13 cellular contexts compared by ENCODE assay signal in genomic region chr4:153434190-153434589, GRCh38. TPM values are rescaled to one million over a fixed set of nuclear protein-coding genes. Genes with fewer than 3 reads are reported as not detected.
DNase-seq lines count a peak whose midpoint lies in the region; ATAC-seq, FAIRE-seq and TF ChIP-seq lines count a peak whose summit lies in the region.
"Had no signal": no experiment of that assay in that cellular context is flagged by ENCODE, and none has a peak within 500 bp of the region (broad histone marks: within the 10 kb centered on the region; RNA-seq: fewer than 3 reads in every experiment).

No MANE protein-coding gene starts in this region.

- FAIRE-seq in pancreas (lab: Jason Lieb, UNC) = no peak
- FAIRE-seq: endometrium had no signal

- no peaks in the 10 kb centered on the region for H3K79me2 ChIP-seq in SU-DHL-6 (ENCODE audit: insufficient read depth, low read length)

- H3K4me1 ChIP-seq in BLaER1 (peaks cover 100% of the 10 kb centered on the region), pancreas (peaks cover 0 to 10% (median 0%) of the 10 kb centered on the region in 3 donors)
- peaks cover 51% of the 10 kb centered on the region for H3K4me1 ChIP-seq in CD8-positive, alpha-beta T cell (ENCODE audit: insufficient read depth, low read length)

- TF ChIP-seq CTCF in CD8-positive, alpha-beta T cell (IDR thresholded peaks at IDR 0.05) = no peak
- TF ChIP-seq CTCF in SU-DHL-6 (IDR thresholded peaks at IDR 0.05; ENCODE audit: insufficient read depth, low read length, poor library complexity, severe bottlenecking) = no peak
- no peak for TF ChIP-seq CTCF in pancreas (IDR thresholded peaks at IDR 0.05)

- CTCF ChIA-PET in CD8-positive, alpha-beta T cell (lab: Charles Lee) = interaction anchor here (0.7 to 2.2 kb wide), 8 partner anchors 7 to 143 kb away, joined by 3 to 38 read pairs (median 5); no protein-coding TSS in a partner anchor

- H3K27me3 ChIP-seq in BLaER1 (no peaks in the 10 kb centered on the region), SU-DHL-6 (ENCODE audit: low read length) (no peaks in the 10 kb centered on the region), pancreas (no peaks in the 10 kb centered on the region)
- H3K27me3 ChIP-seq in CD8-positive, alpha-beta T cell (ENCODE audit: insufficient read depth, low read length) = no peaks in the 10 kb centered on the region

- H3K9ac ChIP-seq in BLaER1 (0 out of 2 replicates have a peak overlapping the region, but pooled peaks have one; percentile 47), SU-DHL-6 (ENCODE audit: low read length) (peak overlapping the region; percentile 55)

- H3F3A ChIP-seq in SU-DHL-6 (ENCODE audit: insufficient read depth) = peaks cover 69% of the 10 kb centered on the region

- no peak overlapping the region; the same call in 1 of the 2 replicates for H3K27ac ChIP-seq in BLaER1
- H3K27ac ChIP-seq in CD8-positive, alpha-beta T cell (ENCODE audit: low read depth, low read length) = no peak overlapping the region
- H3K27ac ChIP-seq in SU-DHL-6 (ENCODE audit: low read depth, low read length) = peak overlapping the region; percentile 96
- H3K27ac ChIP-seq in pancreas = no peak overlapping the region

- H3K4me1 Mint-ChIP-seq in CD8-positive, alpha-beta T cell (ENCODE audit: low read depth) = peaks cover 72% of the 10 kb centered on the region
- H3K4me1 Mint-ChIP-seq in effector memory CD8-positive, alpha-beta T cell (ENCODE audit: low read depth in 2 of 2) = peaks cover 25 to 28% of the 10 kb centered on the region in 2 donors

- POLR2A ChIA-PET in CD8-positive, alpha-beta T cell (lab: Charles Lee) = interaction anchor here (2.0 to 3.2 kb wide), 2 partner anchors 32 to 140 kb away, joined by 8 to 13 read pairs; partner anchors contain the start of gene TMEM131L

- no peaks in the 10 kb centered on the region for H3K9me3 Mint-ChIP-seq in CD8-positive, alpha-beta T cell
- peaks cover 0 to 6% of the 10 kb centered on the region in 2 donors for H3K9me3 Mint-ChIP-seq in effector memory CD8-positive, alpha-beta T cell

- H3K4me2 ChIP-seq in BLaER1 (peak overlapping the region; percentile 98), SU-DHL-6 (ENCODE audit: low read depth, low read length, poor library complexity, severe bottlenecking) (peak overlapping the region; percentile 85)

- WGBS in pancreas, 2 donors = 44 to 69% methylated on average over 2 of the region's 2 CpGs

- H4K20me1 ChIP-seq in BLaER1 = no peaks in the 10 kb centered on the region
- H4K20me1 ChIP-seq in SU-DHL-6 (ENCODE audit: low read depth, low read length) = no peaks in the 10 kb centered on the region

- H3K9me2 ChIP-seq in SU-DHL-6 (replicated peaks; ENCODE audit: insufficient read depth, low read length) = no peaks in the 10 kb centered on the region

- no peaks in the 10 kb centered on the region for H3K27me3 Mint-ChIP-seq in CD8-positive, alpha-beta T cell (ENCODE audit: low read depth)
- H3K27me3 Mint-ChIP-seq in effector memory CD8-positive, alpha-beta T cell = no peaks in the 10 kb centered on the region

- no peak for ATAC-seq in CD8-positive, alpha-beta T cell
- ATAC-seq in effector memory CD8-positive, alpha-beta T cell (replicated peaks) = no peak
- no peak for ATAC-seq in GM18873 (IDR thresholded peaks at IDR 0.05; ENCODE audit: low FRiP score, unreplicated experiment)
- ATAC-seq in HG03135 (IDR thresholded peaks at IDR 0.05; ENCODE audit: unreplicated experiment) = no peak
- no peak for ATAC-seq in pancreas

- no peak overlapping the region for H2AFZ ChIP-seq in SU-DHL-6 (ENCODE audit: low read depth, low read length, severe bottlenecking)

- H3K4me3 ChIP-seq in BLaER1 = no peak overlapping the region; the same call in 1 of the 2 replicates
- H3K4me3 ChIP-seq in CD8-positive, alpha-beta T cell (ENCODE audit: low read depth, low read length) = no peak overlapping the region
- no peak overlapping the region for H3K4me3 ChIP-seq in SU-DHL-6 (ENCODE audit: insufficient read depth, low read length, poor library complexity, severe bottlenecking)
- H3K4me3 ChIP-seq in pancreas = no peak overlapping the region

- intact Hi-C loops in CD8-positive, alpha-beta T cell (cut with DNase I, micrococcal nuclease) = loop anchor here in 1 of 2 experiments (5.0 kb wide), 1 partner anchor 33 kb away; the partner anchor contains the start of gene TMEM131L
- intact Hi-C loops in pancreas (cut with DNase I) = loop anchor here in 1 of 3 donors (5.0 kb wide), 1 partner anchor 143 kb away; no protein-coding TSS in a partner anchor

- H3K9me3 ChIP-seq in BLaER1 (no peaks in the 10 kb centered on the region), SU-DHL-6 (ENCODE audit: insufficient read depth, low read length) (no peaks in the 10 kb centered on the region), pancreas (no peaks in the 10 kb centered on the region)
- H3K9me3 ChIP-seq in CD8-positive, alpha-beta T cell (ENCODE audit: low read length) = no peaks in the 10 kb centered on the region
- H3K9me3 ChIP-seq: thoracic aorta had no signal

- H3K27ac Mint-ChIP-seq in CD8-positive, alpha-beta T cell = peak overlapping the region; percentile 73
- H3K27ac Mint-ChIP-seq in effector memory CD8-positive, alpha-beta T cell = peak overlapping the region in 1 of 2 donors; percentile 89

- H3K36me3 Mint-ChIP-seq in CD8-positive, alpha-beta T cell = no peaks in the 10 kb centered on the region
- peaks cover 2% of the 10 kb centered on the region for H3K36me3 Mint-ChIP-seq in effector memory CD8-positive, alpha-beta T cell (ENCODE audit: insufficient read depth)

- no peak for DNase-seq in CD8-positive, alpha-beta T cell
- no peak for DNase-seq in effector memory CD8-positive, alpha-beta T cell
- no peak for DNase-seq in pancreas
- no peak for DNase-seq in D341Med (ENCODE audit: low spot score)
- DNase-seq: DMS53; KG1; stimulated activated CD4-positive, alpha-beta T cell treated with anti-CD3 and anti-CD28 coated beads, Interleukin-2, amount 100 ng/mL, for 48 hours had no signal

- peak overlapping the region; percentile 77 for H3K4me3 Mint-ChIP-seq in CD8-positive, alpha-beta T cell
- H3K4me3 Mint-ChIP-seq in effector memory CD8-positive, alpha-beta T cell = peak overlapping the region; percentile 86 to 94

- H3K36me3 ChIP-seq in BLaER1 (no peaks in the 10 kb centered on the region), SU-DHL-6 (ENCODE audit: low read length) (no peaks in the 10 kb centered on the region), pancreas (no peaks in the 10 kb centered on the region)
- H3K36me3 ChIP-seq in CD8-positive, alpha-beta T cell (ENCODE audit: insufficient read depth, low read length) = no peaks in the 10 kb centered on the region
- H3K36me3 ChIP-seq: thoracic aorta had no signal

RNA-seq across cellular contexts. Expression of gene TMEM131L, which starts 32.0 kb away (rescaled TPM):
- 10 to 100 TPM; 80.8 to 83.1 TPM for total RNA-seq in CD8-positive, alpha-beta T cell
- total RNA-seq in pancreas = 10 to 100 TPM; 17.0 to 29.5 (median 25.0) TPM
- polyA plus RNA-seq in pancreas = 10 to 100 TPM in 1 of 2 donors, 1 to 10 TPM in 1; 9.4 to 11.2 TPM
